20 cellular contexts compared by ENCODE assay signal in the genomic region with DNA sequence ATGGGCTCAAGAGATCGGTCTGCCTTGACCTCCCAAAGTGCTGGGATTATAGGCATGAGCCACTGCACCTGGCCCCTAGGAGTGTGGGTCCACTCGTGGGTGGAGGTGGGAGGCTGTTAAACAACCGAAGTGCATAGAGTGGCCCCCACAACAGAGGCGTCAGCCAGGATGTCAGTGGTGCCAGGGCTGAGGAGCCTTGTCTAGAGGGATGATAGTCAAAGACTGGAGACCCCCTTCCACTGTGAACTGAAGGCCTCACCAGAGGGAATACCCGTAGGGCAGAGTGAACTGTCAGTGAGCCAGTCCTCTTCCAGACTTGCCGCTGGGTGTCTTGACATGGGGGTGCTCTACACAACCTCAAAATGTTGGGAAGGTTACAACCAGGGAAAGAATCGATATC. TPM values are rescaled to one million over a fixed set of nuclear protein-coding genes. Genes with fewer than 3 reads are reported as not detected.
DNase-seq lines count a peak whose midpoint lies in the region; ATAC-seq and TF ChIP-seq lines count a peak whose summit lies in the region.
"Had no signal": no experiment of that assay in that cellular context is flagged by ENCODE, and none has a peak within 500 bp of the region (broad histone marks: within the 10 kb centered on the region; RNA-seq: fewer than 3 reads in every experiment).

No MANE protein-coding gene starts in this region.

- ATAC-seq in activated naive CD8-positive, alpha-beta T cell treated with anti-CD3 and anti-CD28 coated beads, Interleukin-2, amount 50 U/mL, for 24 hours: peak; percentile 23
- peak; percentile 11 for ATAC-seq in esophagus mucosa
- no peak for ATAC-seq in HG02623 (IDR thresholded peaks at IDR 0.05; ENCODE audit: unreplicated experiment)
- ATAC-seq: A549 had no signal

- H4K20me1 ChIP-seq in osteoblast (ENCODE audit: insufficient read depth, low read length) (peaks cover 33% of the 10 kb centered on the region), MM.1S (ENCODE audit: insufficient read depth, low read length) (no peaks in the 10 kb centered on the region)

- H3K27me3 ChIP-seq in osteoblast (ENCODE audit: insufficient read depth, low read length) (no peaks in the 10 kb centered on the region), MM.1S (replicated peaks; ENCODE audit: insufficient read depth, low read length) (no peaks in the 10 kb centered on the region)

- DNase-seq in activated naive CD8-positive, alpha-beta T cell treated with anti-CD3 and anti-CD28 coated beads, Interleukin-2, amount 50 U/mL, for 24 hours: no peak
- no peak for DNase-seq in activated naive CD8-positive, alpha-beta T cell treated with anti-CD3 and anti-CD28 coated beads for 36 hours
- DNase-seq in D341Med (ENCODE audit: low spot score) (peak; percentile 5), osteoblast (ENCODE audit: insufficient read length, low spot score, missing footprints) (peak; percentile 22), MM.1S (no peak), NCI-H2029 treated with DMSO at 0.1 percent for 48 hours (lab: John Stamatoyannopoulos, UW) (no peak)
- DNase-seq: 8988T; ACHN; AML-193; C1 segment of cervical spinal cord; Calu3; CD4-positive, alpha-beta memory T cell; COR-L47; DMS153; DND-41; GOT3; HCEC 1CT had no signal

- no peak for TF ChIP-seq CTCF in osteoblast (IDR thresholded peaks at IDR 0.05; ENCODE audit: extremely low read depth, low read depth, low read length)
- TF ChIP-seq CTCF in MM.1S (IDR thresholded peaks at IDR 0.05; ENCODE audit: low read length): no peak

- no peak overlapping the region for H3K4me3 Mint-ChIP-seq in activated naive CD8-positive, alpha-beta T cell treated with anti-CD3 and anti-CD28 coated beads, Interleukin-2, amount 50 U/mL, for 24 hours
- H3K4me3 Mint-ChIP-seq in activated naive CD8-positive, alpha-beta T cell treated with anti-CD3 and anti-CD28 coated beads for 36 hours: no peak overlapping the region
- H3K4me3 Mint-ChIP-seq: CD4-positive, alpha-beta memory T cell had no signal

- H3K27me3 Mint-ChIP-seq in activated naive CD8-positive, alpha-beta T cell treated with anti-CD3 and anti-CD28 coated beads, Interleukin-2, amount 50 U/mL, for 24 hours: no peaks in the 10 kb centered on the region
- no peaks in the 10 kb centered on the region for H3K27me3 Mint-ChIP-seq in activated naive CD8-positive, alpha-beta T cell treated with anti-CD3 and anti-CD28 coated beads for 36 hours
- H3K27me3 Mint-ChIP-seq: CD4-positive, alpha-beta memory T cell had no signal

- H2AFZ ChIP-seq in osteoblast (ENCODE audit: low read length) (no peak overlapping the region), MM.1S (ENCODE audit: low read length) (no peak overlapping the region)

- H3F3A ChIP-seq in MM.1S (ENCODE audit: insufficient read depth, low read length): no peaks in the 10 kb centered on the region

- H3K9me3 Mint-ChIP-seq in activated naive CD8-positive, alpha-beta T cell treated with anti-CD3 and anti-CD28 coated beads, Interleukin-2, amount 50 U/mL, for 24 hours: no peaks in the 10 kb centered on the region
- H3K9me3 Mint-ChIP-seq in activated naive CD8-positive, alpha-beta T cell treated with anti-CD3 and anti-CD28 coated beads for 36 hours: peaks cover 2% of the 10 kb centered on the region
- H3K9me3 Mint-ChIP-seq: CD4-positive, alpha-beta memory T cell had no signal

- no peaks in the 10 kb centered on the region for H3K9me2 ChIP-seq in MM.1S (replicated peaks; ENCODE audit: insufficient read depth, low read length)

- H3K79me2 ChIP-seq in osteoblast (ENCODE audit: insufficient read depth, low read length) (peaks cover 13% of the 10 kb centered on the region), MM.1S (ENCODE audit: low read length) (peaks cover 38% of the 10 kb centered on the region)

- H3K27ac ChIP-seq in osteoblast (ENCODE audit: low read depth, low read length) (no peak overlapping the region), MM.1S (ENCODE audit: low read length) (no peak overlapping the region)
- H3K27ac ChIP-seq: A549 had no signal

- H3K36me3 ChIP-seq in osteoblast (ENCODE audit: insufficient read depth, low read length) (peaks cover 20% of the 10 kb centered on the region), MM.1S (replicated peaks; ENCODE audit: insufficient read depth, low read length) (peaks cover 6% of the 10 kb centered on the region)

- H3K9ac ChIP-seq in MM.1S (ENCODE audit: low read length): no peak overlapping the region

- H3K4me1 Mint-ChIP-seq in activated naive CD8-positive, alpha-beta T cell treated with anti-CD3 and anti-CD28 coated beads, Interleukin-2, amount 50 U/mL, for 24 hours: peaks cover 14% of the 10 kb centered on the region
- peaks cover 2% of the 10 kb centered on the region for H3K4me1 Mint-ChIP-seq in activated naive CD8-positive, alpha-beta T cell treated with anti-CD3 and anti-CD28 coated beads for 36 hours

- H3K9me3 ChIP-seq in osteoblast (ENCODE audit: low read depth, low read length): no peaks in the 10 kb centered on the region
- H3K9me3 ChIP-seq in MM.1S (replicated peaks; ENCODE audit: insufficient read depth, low read length): no peaks in the 10 kb centered on the region

- H3K4me3 ChIP-seq in osteoblast (ENCODE audit: insufficient read depth, low read length): no peak overlapping the region
- no peak overlapping the region for H3K4me3 ChIP-seq in MM.1S (ENCODE audit: low read length)
- H3K4me3 ChIP-seq: A549 had no signal

- H3K27ac Mint-ChIP-seq in activated naive CD8-positive, alpha-beta T cell treated with anti-CD3 and anti-CD28 coated beads, Interleukin-2, amount 50 U/mL, for 24 hours: no peak overlapping the region
- H3K27ac Mint-ChIP-seq in activated naive CD8-positive, alpha-beta T cell treated with anti-CD3 and anti-CD28 coated beads for 36 hours: no peak overlapping the region

- no peak overlapping the region for H3K4me2 ChIP-seq in osteoblast (ENCODE audit: insufficient read depth, low read length)
- no peak overlapping the region for H3K4me2 ChIP-seq in MM.1S (ENCODE audit: low read depth, low read length)
- H3K4me2 ChIP-seq: A549 had no signal

- H3K36me3 Mint-ChIP-seq in activated naive CD8-positive, alpha-beta T cell treated with anti-CD3 and anti-CD28 coated beads, Interleukin-2, amount 50 U/mL, for 24 hours (ENCODE audit: low read depth): peaks cover 8% of the 10 kb centered on the region
- peaks cover 27% of the 10 kb centered on the region for H3K36me3 Mint-ChIP-seq in activated naive CD8-positive, alpha-beta T cell treated with anti-CD3 and anti-CD28 coated beads for 36 hours

- peaks cover 3% of the 10 kb centered on the region for H3K4me1 ChIP-seq in osteoblast (ENCODE audit: insufficient read depth, low read length)
- H3K4me1 ChIP-seq in MM.1S (ENCODE audit: low read length): no peaks in the 10 kb centered on the region

RNA-seq across cellular contexts. Expression of a gene that starts 38.2 kb away (rescaled TPM):
- 10 to 100 TPM; 26.3 to 30.3 TPM for total RNA-seq in activated naive CD8-positive, alpha-beta T cell treated with anti-CD3 and anti-CD28 coated beads for 36 hours
- 34.9 TPM for total RNA-seq in esophagus mucosa
- 48.0 and 50.7 TPM in 2 replicates for total RNA-seq in osteoblast

RNA-seq across cellular contexts. Expression of a gene that starts 53.2 kb away (rescaled TPM):
- 10 to 100 TPM; 73.1 to 81.6 TPM for total RNA-seq in activated naive CD8-positive, alpha-beta T cell treated with anti-CD3 and anti-CD28 coated beads for 36 hours
- 56.6 TPM for total RNA-seq in esophagus mucosa
- total RNA-seq in osteoblast: 43.9 and 48.9 TPM in 2 replicates

Comparison
In these comparisons a context has a peak if more than half of its experiments do, and no peak if none do; other contexts are left out.
1. DNase-seq: peak in D341Med (single experiment) and osteoblast (single experiment); none in activated naive CD8-positive, alpha-beta T cell treated with anti-CD3 and anti-CD28 coated beads, Interleukin-2, amount 50 U/mL, for 24 hours (single experiment), activated naive CD8-positive, alpha-beta T cell treated with anti-CD3 and anti-CD28 coated beads for 36 hours (single experiment), MM.1S (single experiment) and NCI-H2029 treated with DMSO at 0.1 percent for 48 hours (single experiment).